8 cellular contexts compared by ENCODE assay signal in genomic region chr5:93581738-93582414, GRCh38. TPM values are rescaled to one million over a fixed set of nuclear protein-coding genes. Genes with fewer than 3 reads are reported as not detected.
DNase-seq lines count a peak whose midpoint lies in the region; ATAC-seq, FAIRE-seq and TF ChIP-seq lines count a peak whose summit lies in the region.

No MANE protein-coding gene starts in this region.

- DNase-seq in DND-41, result no peak
- peak; percentile 35 for DNase-seq in NCI-H1092 (lab: John Stamatoyannopoulos, UW)
- no peak for DNase-seq in bronchial epithelial cell (ENCODE audit: low read depth)
- no peak for DNase-seq in T-helper 17 cell
- no peak for DNase-seq in GM13977 (ENCODE audit: low spot score)
- no peak for DNase-seq in HTR-8/SVneo (ENCODE audit: insufficient read length, low spot score)

- H3K27me3 ChIP-seq in DND-41 (ENCODE audit: insufficient read depth, low read length, poor library complexity) (peaks cover 33% of the 10 kb centered on the region), bronchial epithelial cell (ENCODE audit: control insufficient read depth, insufficient read depth, low read length) (peaks cover 8% of the 10 kb centered on the region), neuron (ENCODE audit: insufficient read depth, low read length) (no peaks in the 10 kb centered on the region)

- H2AFZ ChIP-seq in DND-41 (ENCODE audit: low read depth, low read length) (peak overlapping the region; percentile 58), neuron (ENCODE audit: low read depth, low read length) (no peak overlapping the region)

- H3K4me3 ChIP-seq in DND-41 (ENCODE audit: low read depth in 1 of 2, low read length in 2 of 2) (peak overlapping the region in 1 of 2 experiments; percentile 39; a peak in 2 of 4 replicates), bronchial epithelial cell (ENCODE audit: low read depth, low read length) (peak overlapping the region; percentile 42), neuron (ENCODE audit: low read length) (peak overlapping the region; percentile 85)

- H3K9me3 ChIP-seq in DND-41 (ENCODE audit: insufficient read depth, low read length, severe bottlenecking) (no peaks in the 10 kb centered on the region), neuron (ENCODE audit: low read length) (no peaks in the 10 kb centered on the region), T-helper 17 cell (ENCODE audit: control insufficient read depth, low read length, poor library complexity, severe bottlenecking) (no peaks in the 10 kb centered on the region)

- 0 out of 3 replicates have a peak, but pooled peaks have one; percentile 4 for ATAC-seq in DND-41 (ENCODE audit: insufficient read depth, low read depth)
- no peak for ATAC-seq in T-helper 17 cell
- ATAC-seq in GM19324 (IDR thresholded peaks at IDR 0.05; ENCODE audit: low FRiP score, unreplicated experiment), result no peak

- no peak overlapping the region for H3K9ac ChIP-seq in DND-41 (ENCODE audit: low read depth, low read length)

- no peak overlapping the region for H3K4me3 Mint-ChIP-seq in T-helper 17 cell

- peak overlapping the region; percentile 52 for H3K4me2 ChIP-seq in DND-41 (ENCODE audit: insufficient read depth, low read length)

- H3K36me3 ChIP-seq in DND-41 (ENCODE audit: insufficient read depth, low read length) (no peaks in the 10 kb centered on the region), bronchial epithelial cell (ENCODE audit: control insufficient read depth, insufficient read depth, low read length) (no peaks in the 10 kb centered on the region), neuron (ENCODE audit: insufficient read depth, low read length) (peaks cover 16% of the 10 kb centered on the region)

- in situ Hi-C loops in GM13977 (cut with MboI; ENCODE audit: low pct_unique_long_range_greater_than_20kb, low sequenced_read_pairs, unreplicated experiment), result loop anchor here (25.0 kb wide), 1 partner anchor 1255 kb away; no protein-coding TSS in a partner anchor

- H3K36me3 Mint-ChIP-seq in T-helper 17 cell (ENCODE audit: low read depth), result peaks cover 4% of the 10 kb centered on the region

- H3K4me1 Mint-ChIP-seq in T-helper 17 cell, result peaks cover 20% of the 10 kb centered on the region

- no peak for FAIRE-seq in bronchial epithelial cell (lab: Jason Lieb, UNC)
- no peak for FAIRE-seq in HTR-8/SVneo (lab: Jason Lieb, UNC)

- H4K20me1 ChIP-seq in DND-41 (ENCODE audit: insufficient read depth, low read length), result no peaks in the 10 kb centered on the region

- peaks cover 42% of the 10 kb centered on the region for H3K27me3 Mint-ChIP-seq in T-helper 17 cell

- H3K79me2 ChIP-seq in DND-41 (ENCODE audit: insufficient read depth, low read length), result no peaks in the 10 kb centered on the region

- H3K27ac Mint-ChIP-seq in T-helper 17 cell, result no peak overlapping the region

- TF ChIP-seq CTCF in DND-41 (IDR thresholded peaks at IDR 0.05; ENCODE audit: borderline replicate concordance, extremely low read depth, low read length, poor library complexity, severe bottlenecking), result no peak
- TF ChIP-seq CTCF in bronchial epithelial cell (IDR thresholded peaks at IDR 0.05; ENCODE audit: insufficient read depth, low read length, severe bottlenecking), result no peak
- no peak for TF ChIP-seq CTCF in GM13977 (IDR thresholded peaks at IDR 0.05; ENCODE audit: extremely low read depth, insufficient read depth, missing control alignments)

- no peak overlapping the region for H3K27ac ChIP-seq in DND-41 (ENCODE audit: low read length)

- H3K4me1 ChIP-seq in DND-41 (ENCODE audit: insufficient read depth, low read length) (peaks cover 24% of the 10 kb centered on the region), neuron (ENCODE audit: insufficient read depth, low read length) (peaks cover 23% of the 10 kb centered on the region)

RNA-seq across cellular contexts. Expression of gene NR2F1-AS1, which starts 0.9 kb away (rescaled TPM):
- total RNA-seq in bronchial epithelial cell (0.26 and 1.1 TPM in 2 replicates), T-helper 17 cell (not detected)

RNA-seq across cellular contexts. Expression of gene NR2F1, which starts 1.1 kb away (rescaled TPM):
- total RNA-seq in bronchial epithelial cell (1.6 TPM in 1 of 2 replicates, not detected in the other), T-helper 17 cell (not detected)
